In genomic region chr13:63184693-63185092, GRCh38 we compare ENCODE assay signal across 11 cellular contexts.
DNase-seq lines count a peak whose midpoint lies in the region; ATAC-seq, FAIRE-seq and TF ChIP-seq lines count a peak whose summit lies in the region.
"Had no signal": no experiment of that assay in that cellular context is flagged by ENCODE, and none has a peak within 500 bp of the region (broad histone marks: within the 10 kb centered on the region; RNA-seq: fewer than 3 reads in every experiment).

No MANE protein-coding gene starts in this region.

- no peak for ATAC-seq in gastrocnemius medialis
- no peak for ATAC-seq in stimulated activated naive B cell treated with anti-CD40 and anti-IgM and Interleukin-4, amounts not matched to agents 10 μg/mL and 1 μg/mL and 100 μg/mL, for 72 hours (replicated peaks)
- ATAC-seq: body of pancreas had no signal

- no peak for TF ChIP-seq CTCF in retinal pigment epithelial cell (conservative IDR thresholded peaks at IDR 0.05; ENCODE audit: low read depth, low read length)
- TF ChIP-seq CTCF in gastrocnemius medialis (IDR thresholded peaks at IDR 0.05 in 4 of 5, conservative IDR thresholded peaks at IDR 0.05 in 1 of 5), result no peak

- H3K36me3 ChIP-seq in H7 (replicated peaks; ENCODE audit: control insufficient read depth, insufficient read depth, low read length), result no peaks in the 10 kb centered on the region
- H3K36me3 ChIP-seq in gastrocnemius medialis, result no peaks in the 10 kb centered on the region
- H3K36me3 ChIP-seq: right atrium auricular region, transverse colon had no signal

- peak; percentile 26 for DNase-seq in H7
- peak; percentile 85 for DNase-seq in RCC 7860 (ENCODE audit: low spot score)
- DNase-seq in fibroblast of peridontal ligament (ENCODE audit: extremely low read depth), result peak; percentile 81
- peak; percentile 64 for DNase-seq in retinal pigment epithelial cell (ENCODE audit: low read depth)
- no peak for DNase-seq in gastrocnemius medialis
- no peak for DNase-seq in stimulated activated naive B cell treated with anti-CD40 and anti-IgM and Interleukin-4, amounts not matched to agents 10 μg/mL and 1 μg/mL and 100 μg/mL, for 72 hours
- DNase-seq in immature natural killer cell, result no peak
- DNase-seq: body of pancreas, NCI-H1105, transverse colon had no signal

- H3K4me3 Mint-ChIP-seq in stimulated activated naive B cell treated with anti-CD40 and anti-IgM and Interleukin-4, amounts not matched to agents 10 μg/mL and 1 μg/mL and 100 μg/mL, for 72 hours, result no peak overlapping the region
- no peak overlapping the region for H3K4me3 Mint-ChIP-seq in immature natural killer cell

- no peaks in the 10 kb centered on the region for H3K36me3 Mint-ChIP-seq in stimulated activated naive B cell treated with anti-CD40 and anti-IgM and Interleukin-4, amounts not matched to agents 10 μg/mL and 1 μg/mL and 100 μg/mL, for 72 hours
- no peaks in the 10 kb centered on the region for H3K36me3 Mint-ChIP-seq in immature natural killer cell

- H3K4me1 Mint-ChIP-seq in stimulated activated naive B cell treated with anti-CD40 and anti-IgM and Interleukin-4, amounts not matched to agents 10 μg/mL and 1 μg/mL and 100 μg/mL, for 72 hours, result no peaks in the 10 kb centered on the region
- H3K4me1 Mint-ChIP-seq in immature natural killer cell, result no peaks in the 10 kb centered on the region

- TF ChIP-seq POLR2A in gastrocnemius medialis (IDR thresholded peaks at IDR 0.05), result no peak

- H3K4me1 ChIP-seq in gastrocnemius medialis, result no peaks in the 10 kb centered on the region
- H3K4me1 ChIP-seq: body of pancreas, right atrium auricular region, transverse colon had no signal

- FAIRE-seq in RCC 7860 (lab: Jason Lieb, UNC), result no peak

- peaks cover 0 to 5% of the 10 kb centered on the region in 2 donors for H3K9me3 Mint-ChIP-seq in stimulated activated naive B cell treated with anti-CD40 and anti-IgM and Interleukin-4, amounts not matched to agents 10 μg/mL and 1 μg/mL and 100 μg/mL, for 72 hours
- peaks cover 11 to 33% (median 20%) of the 10 kb centered on the region in 6 donors for H3K9me3 Mint-ChIP-seq in immature natural killer cell

- in situ Hi-C loops in gastrocnemius medialis (cut with MboI; ENCODE audit: low sequenced_read_pairs in 4 of 4), result no loop called here

- intact Hi-C loops in gastrocnemius medialis (cut with DNase I; ENCODE audit: low total_unique reads), result no loop called here

- H3K27me3 ChIP-seq in H7 (ENCODE audit: control insufficient read depth, insufficient read depth, low read length), result no peaks in the 10 kb centered on the region
- no peaks in the 10 kb centered on the region for H3K27me3 ChIP-seq in gastrocnemius medialis
- H3K27me3 ChIP-seq: body of pancreas, right atrium auricular region, transverse colon had no signal

- no peak overlapping the region for H3K27ac Mint-ChIP-seq in stimulated activated naive B cell treated with anti-CD40 and anti-IgM and Interleukin-4, amounts not matched to agents 10 μg/mL and 1 μg/mL and 100 μg/mL, for 72 hours
- H3K27ac Mint-ChIP-seq in immature natural killer cell, result no peak overlapping the region

- no peaks in the 10 kb centered on the region for H3K9me3 ChIP-seq in gastrocnemius medialis
- H3K9me3 ChIP-seq: body of pancreas, right atrium auricular region had no signal

- H3K4me3 ChIP-seq in H7 (ENCODE audit: insufficient read depth, low read depth, low read length) (no peak overlapping the region), retinal pigment epithelial cell (ENCODE audit: low read length) (no peak overlapping the region), gastrocnemius medialis (no peak overlapping the region)
- H3K4me3 ChIP-seq: body of pancreas, right atrium auricular region, transverse colon had no signal

- no peak overlapping the region for H3K27ac ChIP-seq in gastrocnemius medialis
- H3K27ac ChIP-seq: body of pancreas, right atrium auricular region, transverse colon had no signal

- no peaks in the 10 kb centered on the region for H3K27me3 Mint-ChIP-seq in stimulated activated naive B cell treated with anti-CD40 and anti-IgM and Interleukin-4, amounts not matched to agents 10 μg/mL and 1 μg/mL and 100 μg/mL, for 72 hours
- H3K27me3 Mint-ChIP-seq in immature natural killer cell (ENCODE audit: low read depth in 3 of 3), result no peaks in the 10 kb centered on the region

Comparison
In these comparisons a context has a peak if more than half of its experiments do, and no peak if none do; other contexts are left out.
1. DNase-seq: peak in H7 (single experiment), RCC 7860 (single experiment), fibroblast of peridontal ligament (single experiment) and retinal pigment epithelial cell (single experiment); none in gastrocnemius medialis (0 of 2), stimulated activated naive B cell treated with anti-CD40 and anti-IgM and Interleukin-4, amounts not matched to agents 10 μg/mL and 1 μg/mL and 100 μg/mL, for 72 hours (single experiment) and immature natural killer cell (0 of 3).